In the genomic region with DNA sequence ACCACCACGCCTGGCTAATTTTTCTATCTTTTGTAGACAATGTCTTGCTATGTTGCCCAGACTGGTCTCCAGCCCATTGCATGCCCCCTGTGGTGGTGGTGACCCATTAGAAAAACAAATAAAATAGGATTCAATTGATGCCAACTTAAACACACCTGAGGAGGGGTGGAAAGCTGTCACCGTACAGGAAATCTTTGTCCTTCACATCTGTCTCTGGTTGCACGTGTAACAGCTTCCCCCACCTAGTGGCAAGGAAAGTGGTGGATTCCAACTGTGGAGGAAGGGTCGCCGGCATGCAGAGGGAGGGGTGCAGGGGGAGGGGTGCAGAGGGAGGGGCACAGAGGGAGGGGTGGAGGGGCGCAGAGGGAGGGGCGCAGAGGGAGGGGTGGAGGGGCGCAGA, we compare ENCODE assay signal across 27 cellular contexts. TPM values are rescaled to one million over a fixed set of nuclear protein-coding genes. Genes with fewer than 3 reads are reported as not detected.
DNase-seq lines count a peak whose midpoint lies in the region; ATAC-seq and TF ChIP-seq lines count a peak whose summit lies in the region.
"Had no signal": no experiment of that assay in that cellular context is flagged by ENCODE, and none has a peak within 500 bp of the region (broad histone marks: within the 10 kb centered on the region; RNA-seq: fewer than 3 reads in every experiment).

No MANE protein-coding gene starts in this region.

- no peaks in the 10 kb centered on the region for H3K27me3 Mint-ChIP-seq in activated CD8-positive, alpha-beta T cell treated with anti-CD3 and anti-CD28 coated beads for 36 hours
- no peaks in the 10 kb centered on the region for H3K27me3 Mint-ChIP-seq in activated CD8-positive, alpha-beta T cell treated with anti-CD3 and anti-CD28 coated beads, Interleukin-2, amount 10 ng/mL, durations not matched to agents 7 days and 5 days (ENCODE audit: low read depth)
- no peaks in the 10 kb centered on the region for H3K27me3 Mint-ChIP-seq in T-helper 17 cell
- H3K27me3 Mint-ChIP-seq: T-cell had no signal

- CTCF ChIA-PET in activated CD8-positive, alpha-beta T cell treated with anti-CD3 and anti-CD28 coated beads for 36 hours (lab: Charles Lee) = interaction anchor here (1.2 to 2.7 kb wide), 2 partner anchors 14 to 93 kb away, joined by 3 to 8 read pairs; no protein-coding TSS in a partner anchor
- CTCF ChIA-PET in activated CD8-positive, alpha-beta T cell treated with anti-CD3 and anti-CD28 coated beads, Interleukin-2, amount 10 ng/mL, durations not matched to agents 7 days and 5 days (lab: Charles Lee) = no interaction called here

- POLR2A ChIA-PET in activated CD8-positive, alpha-beta T cell treated with anti-CD3 and anti-CD28 coated beads for 36 hours (lab: Charles Lee) = interaction anchor here (1.2 kb wide), 1 partner anchor 60 kb away, joined by 3 read pairs; no protein-coding TSS in a partner anchor
- POLR2A ChIA-PET in activated CD8-positive, alpha-beta T cell treated with anti-CD3 and anti-CD28 coated beads, Interleukin-2, amount 10 ng/mL, durations not matched to agents 7 days and 5 days (lab: Charles Lee) = no interaction called here

- intact Hi-C loops in activated CD8-positive, alpha-beta T cell treated with anti-CD3 and anti-CD28 coated beads for 36 hours (cut with micrococcal nuclease) = no loop called here

- peak; percentile 20 for DNase-seq in NCI-H1694 treated with DMSO at 0.1 percent for 48 hours (lab: John Stamatoyannopoulos, UW)
- no peak for DNase-seq in NCI-H1694 (lab: John Stamatoyannopoulos, UW)
- no peak for DNase-seq in activated CD8-positive, alpha-beta T cell treated with anti-CD3 and anti-CD28 coated beads for 36 hours
- no peak for DNase-seq in activated CD8-positive, alpha-beta T cell treated with anti-CD3 and anti-CD28 coated beads, Interleukin-2, amount 10 ng/mL, durations not matched to agents 7 days and 5 days
- peak; percentile 92 for DNase-seq in NCI-H69 (lab: John Stamatoyannopoulos, UW)
- DNase-seq in iPS-NIHi11 (ENCODE audit: low spot score) = peak; percentile 53
- no peak for DNase-seq in SIG-M5 (lab: John Stamatoyannopoulos, UW)
- DNase-seq in T-helper 17 cell = no peak
- DNase-seq: 8988T; activated CD4-positive, CD25-positive, alpha-beta regulatory T cell; activated effector memory CD4-positive, alpha-beta T cell treated with anti-CD3 and anti-CD28 coated beads, Interleukin-2, amount 50 U/mL, for 16 hours; C1 segment of cervical spinal cord; cortex of kidney; DMS79; erythroblast; GDM1; hypothalamus; left colon; naive thymus-derived CD8-positive, alpha-beta T cell; NCI-H187; NCI-H226; NCI-H526 treated with DMSO at 0.1 percent for 48 hours; stimulated activated naive CD4-positive, alpha-beta T cell; T-cell; upper lobe of right lung had no signal

- peak overlapping the region; percentile 55 for H3K27ac Mint-ChIP-seq in activated CD8-positive, alpha-beta T cell treated with anti-CD3 and anti-CD28 coated beads for 36 hours
- H3K27ac Mint-ChIP-seq in activated CD8-positive, alpha-beta T cell treated with anti-CD3 and anti-CD28 coated beads, Interleukin-2, amount 10 ng/mL, durations not matched to agents 7 days and 5 days = no peak overlapping the region
- no peak overlapping the region for H3K27ac Mint-ChIP-seq in T-helper 17 cell

- peaks cover 13% of the 10 kb centered on the region for H3K4me1 Mint-ChIP-seq in activated CD8-positive, alpha-beta T cell treated with anti-CD3 and anti-CD28 coated beads for 36 hours (ENCODE audit: low read depth)
- H3K4me1 Mint-ChIP-seq in activated CD8-positive, alpha-beta T cell treated with anti-CD3 and anti-CD28 coated beads, Interleukin-2, amount 10 ng/mL, durations not matched to agents 7 days and 5 days (ENCODE audit: low read depth) = peaks cover 20% of the 10 kb centered on the region
- H3K4me1 Mint-ChIP-seq in T-helper 17 cell = peaks cover 26% of the 10 kb centered on the region

- no peaks in the 10 kb centered on the region for H3K9me3 ChIP-seq in T-helper 17 cell (ENCODE audit: control insufficient read depth, low read length, poor library complexity, severe bottlenecking)
- H3K9me3 ChIP-seq: SJSA1, upper lobe of right lung had no signal

- H3K36me3 Mint-ChIP-seq in activated CD8-positive, alpha-beta T cell treated with anti-CD3 and anti-CD28 coated beads for 36 hours (ENCODE audit: low read depth) = peaks cover 27% of the 10 kb centered on the region
- peaks cover 63% of the 10 kb centered on the region for H3K36me3 Mint-ChIP-seq in activated CD8-positive, alpha-beta T cell treated with anti-CD3 and anti-CD28 coated beads, Interleukin-2, amount 10 ng/mL, durations not matched to agents 7 days and 5 days (ENCODE audit: low read depth)
- peaks cover 12% of the 10 kb centered on the region for H3K36me3 Mint-ChIP-seq in T-helper 17 cell (ENCODE audit: low read depth)

- TF ChIP-seq CTCF in activated CD8-positive, alpha-beta T cell treated with anti-CD3 and anti-CD28 coated beads for 36 hours (IDR thresholded peaks at IDR 0.05) = no peak

- no peak for ATAC-seq in activated CD8-positive, alpha-beta T cell treated with anti-CD3 and anti-CD28 coated beads for 36 hours
- ATAC-seq in activated CD8-positive, alpha-beta T cell treated with anti-CD3 and anti-CD28 coated beads, Interleukin-2, amount 10 ng/mL, durations not matched to agents 7 days and 5 days = no peak
- ATAC-seq in T-helper 17 cell = no peak
- ATAC-seq: HCT116; left colon; naive thymus-derived CD8-positive, alpha-beta T cell; T-cell; upper lobe of right lung had no signal

- no peaks in the 10 kb centered on the region for H3K9me3 Mint-ChIP-seq in activated CD8-positive, alpha-beta T cell treated with anti-CD3 and anti-CD28 coated beads for 36 hours
- no peaks in the 10 kb centered on the region for H3K9me3 Mint-ChIP-seq in activated CD8-positive, alpha-beta T cell treated with anti-CD3 and anti-CD28 coated beads, Interleukin-2, amount 10 ng/mL, durations not matched to agents 7 days and 5 days (ENCODE audit: insufficient read depth)
- H3K9me3 Mint-ChIP-seq: naive thymus-derived CD8-positive, alpha-beta T cell; T-cell had no signal

- H3K4me3 Mint-ChIP-seq in activated CD8-positive, alpha-beta T cell treated with anti-CD3 and anti-CD28 coated beads for 36 hours = no peak overlapping the region
- no peak overlapping the region for H3K4me3 Mint-ChIP-seq in activated CD8-positive, alpha-beta T cell treated with anti-CD3 and anti-CD28 coated beads, Interleukin-2, amount 10 ng/mL, durations not matched to agents 7 days and 5 days
- no peak overlapping the region for H3K4me3 Mint-ChIP-seq in T-helper 17 cell
- H3K4me3 Mint-ChIP-seq: T-cell had no signal

RNA-seq across cellular contexts. Expression of gene GPR68, which starts 26.1 kb away (rescaled TPM):
- 10 to 100 TPM; 11.9 to 14.0 TPM for total RNA-seq in activated CD8-positive, alpha-beta T cell treated with anti-CD3 and anti-CD28 coated beads for 36 hours
- 10 to 100 TPM; 44.6 to 45.3 TPM for total RNA-seq in activated CD8-positive, alpha-beta T cell treated with anti-CD3 and anti-CD28 coated beads, Interleukin-2, amount 10 ng/mL, durations not matched to agents 7 days and 5 days
- total RNA-seq in T-helper 17 cell = 10 to 100 TPM in 1 of 2 donors, 1 to 10 TPM in 1; 7.6 to 12.4 TPM
- total RNA-seq: SJSA1 had no signal

Comparison
In these comparisons a context has a peak if more than half of its experiments do, and no peak if none do; other contexts are left out.
1. DNase-seq: peak in NCI-H1694 treated with DMSO at 0.1 percent for 48 hours (single experiment), NCI-H69 (single experiment) and iPS-NIHi11 (single experiment); none in NCI-H1694 (single experiment), activated CD8-positive, alpha-beta T cell treated with anti-CD3 and anti-CD28 coated beads for 36 hours (single experiment), activated CD8-positive, alpha-beta T cell treated with anti-CD3 and anti-CD28 coated beads, Interleukin-2, amount 10 ng/mL, durations not matched to agents 7 days and 5 days (single experiment), SIG-M5 (single experiment) and T-helper 17 cell (0 of 3).